ENCODE assay signal across 8 cellular contexts in the genomic region with DNA sequence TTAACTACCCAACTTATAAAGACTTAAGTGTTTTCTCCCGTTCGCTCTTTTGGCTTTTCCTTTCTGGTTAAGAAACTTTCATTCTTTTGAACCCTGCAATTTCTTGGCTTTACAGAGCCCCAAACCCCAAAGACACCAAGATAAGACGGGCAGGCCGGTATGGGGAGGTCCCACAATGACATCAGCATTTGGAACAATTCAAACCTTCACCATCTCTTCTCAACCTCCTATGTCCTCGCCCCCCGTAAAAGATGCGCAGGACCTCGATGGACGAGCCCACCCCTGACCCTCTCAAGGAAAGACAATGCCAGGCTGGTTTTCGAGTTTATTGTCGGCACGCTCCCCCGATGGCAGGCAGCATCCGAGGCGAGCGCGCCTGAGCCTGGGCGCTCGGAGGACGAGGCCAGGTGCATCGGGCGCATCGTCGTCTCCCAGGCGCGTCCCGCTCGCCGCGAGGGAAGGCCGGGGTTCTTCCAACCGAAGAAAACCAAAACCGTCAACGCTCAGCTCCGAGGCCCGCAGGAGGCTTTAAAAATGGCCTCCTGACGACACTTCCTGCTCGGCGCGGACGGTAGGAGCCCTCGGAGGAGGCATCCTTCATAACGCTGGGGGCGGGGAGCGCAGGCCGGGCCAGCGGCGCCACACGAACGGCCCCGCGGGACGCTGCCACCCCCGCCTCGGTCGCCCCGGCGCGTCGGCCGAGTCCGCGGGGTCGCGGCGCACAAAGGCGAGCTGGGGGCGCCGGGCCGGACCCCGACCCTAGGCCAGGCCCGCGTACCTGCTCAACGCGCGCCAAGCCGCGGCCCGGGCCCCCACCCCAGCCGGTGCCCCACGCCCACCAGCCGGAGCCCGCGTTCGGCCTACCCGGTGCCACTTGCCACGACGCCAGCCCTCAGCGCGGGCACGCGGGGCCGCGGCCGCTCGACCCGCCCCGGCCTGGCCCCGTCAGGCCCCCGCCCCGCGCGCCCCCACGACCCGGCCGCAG. TPM values are rescaled to one million over a fixed set of nuclear protein-coding genes. Genes with fewer than 3 reads are reported as not detected.
A peak's percentile ranks its signal among the peaks of the same experiment; 100 is the strongest.
DNase-seq lines count a peak whose midpoint lies in the region; ATAC-seq and TF ChIP-seq lines count a peak whose summit lies in the region.

No MANE protein-coding gene starts in this region.

- peak overlapping the region; percentile 87 for H3K4me3 Mint-ChIP-seq in activated B cell treated with CpG ODN at 0.5 μM for 24 hours

- H3K27me3 Mint-ChIP-seq in activated B cell treated with CpG ODN at 0.5 μM for 24 hours: peaks cover 16% of the 10 kb centered on the region

- H3K27ac ChIP-seq in HL-60 (replicated peaks) (no peak overlapping the region), left lung (peak overlapping the region; percentile 26 to 57)

- H3K4me3 ChIP-seq in HL-60 (replicated peaks; ENCODE audit: insufficient read depth, low read length) (peak overlapping the region; percentile 41), left lung (peak overlapping the region; percentile 47 to 56)

- POLR2A ChIA-PET in activated B cell treated with CpG ODN at 0.5 μM for 24 hours (lab: Charles Lee): interaction anchor here (0.6 to 2.3 kb wide), 4 partner anchors 339 to 1011 kb away, joined by 4 to 23 read pairs (median 5); a partner anchor contains a TSS

- intact Hi-C loops in activated B cell treated with CpG ODN at 0.5 μM for 24 hours (cut with micrococcal nuclease) (loop anchor here (1.0 to 5.0 kb wide), 5 partner anchors 43 to 1016 kb away; no protein-coding TSS in a partner anchor), left lung (cut with DNase I) (loop anchor here in 1 of 2 donors (10.0 kb wide), 1 partner anchor 78 kb away; no protein-coding TSS in a partner anchor)

- H3K27me3 ChIP-seq in HL-60 (ENCODE audit: insufficient read depth, poor library complexity, severe bottlenecking) (peaks cover 12% of the 10 kb centered on the region), left lung (peaks cover 2 to 42% of the 10 kb centered on the region in 2 donors)

- in situ Hi-C loops in Caki2 (cut with HindIII; ENCODE audit: low pct_unique_long_range_greater_than_20kb, low sequenced_read_pairs): no loop called here

- H3K36me3 ChIP-seq in left lung: peaks cover 0 to 31% of the 10 kb centered on the region in 2 donors

- no peaks in the 10 kb centered on the region for H3K9me3 ChIP-seq in left lung

- H3K9me3 Mint-ChIP-seq in activated B cell treated with CpG ODN at 0.5 μM for 24 hours: no peaks in the 10 kb centered on the region

- H3K27ac Mint-ChIP-seq in activated B cell treated with CpG ODN at 0.5 μM for 24 hours: peak overlapping the region; percentile 85

- ATAC-seq in activated B cell treated with CpG ODN at 0.5 μM for 24 hours (ENCODE audit: low read depth) (peak; percentile 53), left lung (peak; percentile 58)

- no peak for TF ChIP-seq CTCF in GM20000 (IDR thresholded peaks at IDR 0.05; ENCODE audit: extremely low read depth, missing control alignments)
- no peak for TF ChIP-seq CTCF in HL-60 (IDR thresholded peaks at IDR 0.05; ENCODE audit: insufficient read depth, low read length)
- no peak for TF ChIP-seq CTCF in activated B cell treated with CpG ODN at 0.5 μM for 24 hours (IDR thresholded peaks at IDR 0.05)
- TF ChIP-seq CTCF in left lung (IDR thresholded peaks at IDR 0.05): no peak

- CTCF ChIA-PET in activated B cell treated with CpG ODN at 0.5 μM for 24 hours (lab: Charles Lee): interaction anchor here (0.7 kb wide), 1 partner anchor 91 kb away, joined by 5 read pairs; no protein-coding TSS in a partner anchor

- H3K4me1 Mint-ChIP-seq in activated B cell treated with CpG ODN at 0.5 μM for 24 hours: peaks cover 33% of the 10 kb centered on the region

- H3K36me3 Mint-ChIP-seq in activated B cell treated with CpG ODN at 0.5 μM for 24 hours (ENCODE audit: low read depth): peaks cover 34% of the 10 kb centered on the region

- DNase-seq in Caki2 (ENCODE audit: low read depth) (peak; percentile 26), GM20000 (ENCODE audit: low spot score) (peak; percentile 84), HL-60 (ENCODE audit: low read depth in 1 of 2, low spot score in 1 of 2) (peak in 1 of 2 experiments; percentile 14), activated B cell treated with CpG ODN at 0.5 μM for 24 hours (peak; percentile 59), cerebellar cortex (ENCODE audit: low spot score) (peak; percentile 47), left lung (peak; percentile 65 to 87), SW480 (ENCODE audit: low spot score) (no peak)
- DNase-seq in stimulated activated CD4-positive, alpha-beta T cell treated with anti-CD3 and anti-CD28 coated beads, TNF-alpha, amount 100 ng/mL, for 24 hours (ENCODE audit: low read depth in 3 of 3): peak in 2 of 3 experiments; percentile 22 to 59

- peaks cover 3 to 22% of the 10 kb centered on the region in 2 donors for H3K4me1 ChIP-seq in left lung

RNA-seq across cellular contexts. Expression of a gene that starts 0.7 kb away (rescaled TPM):
- 3.7 and 4.7 TPM in 2 replicates for total RNA-seq in Caki2 (2014; rRNA removed; shearing (Covaris generic); ENCODE audit: low replicate concordance)
- total RNA-seq in activated B cell treated with CpG ODN at 0.5 μM for 24 hours: 26.8 and 29.9 TPM in 2 replicates
- total RNA-seq in left lung: 10 to 100 TPM; 17.3 to 19.2 TPM
